ENCODE assay signal across 29 cellular contexts in genomic region chr6:42471116-42471515, GRCh38.
"Had no signal": no experiment of that assay in that cellular context is flagged by ENCODE, and none has a peak within 500 bp of the region (broad histone marks: within the 10 kb centered on the region; RNA-seq: fewer than 3 reads in every experiment).

No MANE protein-coding gene starts in this region.

- H3K27ac ChIP-seq: esophagus muscularis mucosa, foreskin keratinocyte, gastroesophageal sphincter, heart left ventricle, hepatocyte, ovary, psoas muscle, sigmoid colon, stomach, thyroid gland, vagina had no signal

- DNase-seq: effector CD8-positive, alpha-beta T cell; endodermal cell; foreskin keratinocyte; heart left ventricle; kidney; mucosa of descending colon; naive B cell; occipital lobe; ovary; posterior cingulate gyrus; psoas muscle; right cardiac atrium; sigmoid colon; stimulated activated CD4-positive, alpha-beta T cell treated with anti-CD3 and anti-CD28 coated beads, Interleukin-2, amount 100 ng/mL, for 24 hours; stimulated activated CD4-positive, alpha-beta T cell treated with anti-CD3 and anti-CD28 coated beads, Interleukin-4, amount 100 ng/mL, for 24 hours; stimulated activated naive CD4-positive, alpha-beta T cell treated with Interleukin-2 at 50 U/mL for 16 hours; stomach; thyroid gland had no signal

- H3K27ac Mint-ChIP-seq: dendritic cell treated with granulocyte-macrophage colony-stimulating factor and Interleukin-4, amounts not matched to agents 40 ng/mL and 50 ng/mL, for 4 days; endodermal cell; memory B cell; mesothelial cell of epicardium; naive B cell; natural killer cell treated with Interleukin-12 subunit alpha and Interleukin-12 subunit beta and Interleukin-15 and Interleukin-18, amount 100 ng/mL, for 72 hours; stimulated activated effector memory CD8-positive, alpha-beta T cell treated with anti-CD3 and anti-CD28 coated beads, Interleukin-12 subunit alpha, Interleukin-12 subunit beta, amount 100 ng/mL, for 72 hours had no signal

- H3K4me2 ChIP-seq: hepatocyte had no signal

- H3K27me3 ChIP-seq: esophagus muscularis mucosa, gastroesophageal sphincter, hepatocyte, ovary, sigmoid colon, stomach, thyroid gland, vagina had no signal

- H3K4me1 Mint-ChIP-seq: memory B cell; mesothelial cell of epicardium; naive B cell; neural crest cell; stimulated activated effector memory CD8-positive, alpha-beta T cell treated with anti-CD3 and anti-CD28 coated beads, Interleukin-12 subunit alpha, Interleukin-12 subunit beta, amount 100 ng/mL, for 72 hours had no signal

- H3K4me1 ChIP-seq: esophagus muscularis mucosa, foreskin keratinocyte, gastroesophageal sphincter, heart left ventricle, psoas muscle, sigmoid colon, stomach, thyroid gland, vagina had no signal

- H3K4me3 ChIP-seq: esophagus muscularis mucosa, gastroesophageal sphincter, heart left ventricle, hepatocyte, lung, mucosa of descending colon, ovary, psoas muscle, sigmoid colon, stomach, thyroid gland, vagina had no signal

- H3K9me3 ChIP-seq: ovary, thyroid gland, vagina had no signal

- H3K36me3 Mint-ChIP-seq: stimulated activated effector memory CD8-positive, alpha-beta T cell treated with anti-CD3 and anti-CD28 coated beads, Interleukin-12 subunit alpha, Interleukin-12 subunit beta, amount 100 ng/mL, for 72 hours had no signal

- H3K4me3 Mint-ChIP-seq: dendritic cell treated with granulocyte-macrophage colony-stimulating factor and Interleukin-4, amounts not matched to agents 40 ng/mL and 50 ng/mL, for 4 days; endodermal cell; memory B cell; mesothelial cell of epicardium; naive B cell; natural killer cell treated with Interleukin-12 subunit alpha and Interleukin-12 subunit beta and Interleukin-15 and Interleukin-18, amount 100 ng/mL, for 72 hours; neural crest cell; stimulated activated effector memory CD8-positive, alpha-beta T cell treated with anti-CD3 and anti-CD28 coated beads, Interleukin-12 subunit alpha, Interleukin-12 subunit beta, amount 100 ng/mL, for 72 hours had no signal

- H2AFZ ChIP-seq: hepatocyte had no signal

- H3K36me3 ChIP-seq: esophagus muscularis mucosa, gastroesophageal sphincter, heart left ventricle, ovary, sigmoid colon, stomach, thyroid gland, vagina had no signal
